In the genomic region with DNA sequence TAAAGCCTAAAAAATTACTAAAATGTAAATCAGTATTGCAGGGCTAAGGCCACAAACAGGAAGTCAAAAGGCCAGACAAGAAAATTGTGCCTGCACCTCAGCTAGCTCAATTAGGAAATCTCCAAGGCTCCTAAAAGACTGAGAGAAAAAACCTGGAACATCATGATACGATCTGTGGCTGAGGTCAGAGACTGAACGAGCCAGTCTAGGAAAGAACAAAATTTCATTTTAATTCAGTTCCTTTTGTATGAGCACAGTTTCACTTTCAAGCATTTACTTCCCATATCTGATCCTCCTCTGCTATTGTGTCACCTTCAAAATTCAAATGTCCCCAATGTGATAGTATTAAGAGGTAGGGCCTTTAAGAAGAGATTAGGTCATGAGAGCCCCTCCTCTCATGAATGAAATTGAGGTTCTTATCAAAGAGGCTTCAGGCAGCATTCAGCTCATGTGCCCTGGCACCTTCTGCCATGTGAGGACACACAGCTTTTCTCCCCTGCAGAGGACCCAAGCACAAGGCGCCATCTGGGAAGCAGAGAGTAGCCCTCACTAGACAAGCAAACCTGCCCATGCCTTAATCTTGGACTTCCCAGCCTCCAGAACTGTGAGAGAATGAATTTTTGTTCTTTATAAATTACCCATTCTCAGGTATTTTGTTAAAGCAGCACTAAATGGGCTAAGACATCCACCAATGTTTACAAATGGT, we compare ENCODE assay signal across 10 cellular contexts. TPM values are rescaled to one million over a fixed set of nuclear protein-coding genes. Genes with fewer than 3 reads are reported as not detected.
DNase-seq lines count a peak whose midpoint lies in the region; ATAC-seq and TF ChIP-seq lines count a peak whose summit lies in the region.
"Had no signal": no experiment of that assay in that cellular context is flagged by ENCODE, and none has a peak within 500 bp of the region (broad histone marks: within the 10 kb centered on the region; RNA-seq: fewer than 3 reads in every experiment).

No MANE protein-coding gene starts in this region.

- H3K9me3 ChIP-seq in BLaER1, result no peaks in the 10 kb centered on the region
- H3K9me3 ChIP-seq in left lung, result no peaks in the 10 kb centered on the region
- H3K9me3 ChIP-seq in mucosa of descending colon, result no peaks in the 10 kb centered on the region

- intact Hi-C loops in left lung (cut with DNase I) (no loop called here), mucosa of descending colon (cut with DNase I, micrococcal nuclease) (no loop called here)

- H3K36me3 ChIP-seq in BLaER1 (peaks cover 93% of the 10 kb centered on the region), left lung (peaks cover 0 to 55% of the 10 kb centered on the region in 2 donors), mucosa of descending colon (ENCODE audit: low read depth) (no peaks in the 10 kb centered on the region)

- peaks cover 5% of the 10 kb centered on the region; the same call in 1 of the 2 replicates for H4K20me1 ChIP-seq in BLaER1

- no peak overlapping the region for H3K4me3 ChIP-seq in BLaER1
- H3K4me3 ChIP-seq in left lung, result no peak overlapping the region
- no peak overlapping the region for H3K4me3 ChIP-seq in mucosa of descending colon

- DNase-seq in SK-MEL-5 (ENCODE audit: low read depth, low spot score), result peak; percentile 15
- DNase-seq in left lung, result no peak
- DNase-seq in NCI-H1436 (lab: John Stamatoyannopoulos, UW), result no peak
- no peak for DNase-seq in GM13977 (ENCODE audit: low spot score)
- no peak for DNase-seq in stimulated activated CD4-positive, alpha-beta T cell treated with anti-CD3 and anti-CD28 coated beads, Interleukin-12 subunit alpha, Interleukin-12 subunit beta, amount 100 ng/mL, for 4 hours
- DNase-seq in mucosa of descending colon, result no peak
- DNase-seq: NCI-H2171 treated with DMSO at 0.1 percent for 48 hours, nucleus accumbens had no signal

- H3K27ac ChIP-seq in BLaER1, result peak overlapping the region; percentile 40; the same call in 1 of the 2 replicates
- H3K27ac ChIP-seq in left lung, result peak overlapping the region; percentile 53 to 69

- H3K27me3 ChIP-seq in BLaER1, result no peaks in the 10 kb centered on the region
- no peaks in the 10 kb centered on the region for H3K27me3 ChIP-seq in left lung

- TF ChIP-seq CTCF in left lung (IDR thresholded peaks at IDR 0.05), result no peak
- TF ChIP-seq CTCF in GM13977 (IDR thresholded peaks at IDR 0.05; ENCODE audit: extremely low read depth, insufficient read depth, missing control alignments), result no peak
- TF ChIP-seq CTCF in mucosa of descending colon (IDR thresholded peaks at IDR 0.05), result no peak

- H3K9ac ChIP-seq in BLaER1, result no peak overlapping the region

- H3K4me1 ChIP-seq in BLaER1 (peaks cover 25% of the 10 kb centered on the region), left lung (peaks cover 0 to 13% of the 10 kb centered on the region in 2 donors), mucosa of descending colon (ENCODE audit: low read depth) (peaks cover 54% of the 10 kb centered on the region)

- ATAC-seq in GM21447 (IDR thresholded peaks at IDR 0.05; ENCODE audit: unreplicated experiment), result peak; percentile 56
- peak; percentile 14 for ATAC-seq in left lung
- ATAC-seq in mucosa of descending colon, result no peak

- in situ Hi-C loops in SK-MEL-5 (cut with HindIII; ENCODE audit: low pct_unique_long_range_greater_than_20kb, low sequenced_read_pairs), result no loop called here
- in situ Hi-C loops in GM13977 (cut with MboI; ENCODE audit: low pct_unique_long_range_greater_than_20kb, low sequenced_read_pairs, unreplicated experiment), result loop anchor here (25.0 kb wide), 1 partner anchor 405 kb away; no protein-coding TSS in a partner anchor

- H3K4me2 ChIP-seq in BLaER1, result no peak overlapping the region

RNA-seq across cellular contexts. Expression of a gene that starts 14.9 kb away (rescaled TPM):
- total RNA-seq in SK-MEL-5 (2014; rRNA removed; shearing (Covaris generic)), result 10.9 and 14.9 TPM in 2 replicates
- polyA plus RNA-seq in SK-MEL-5 (2015; cell fraction: cytosol; rRNA removed), result 22.1 and 26.8 TPM in 2 replicates
- polyA plus RNA-seq in SK-MEL-5 (2015; cell fraction: nucleus; rRNA removed), result 53.5 and 75.6 TPM in 2 replicates
- total RNA-seq in left lung (10 to 100 TPM; 31.8 to 53.3 TPM), mucosa of descending colon (100 to 1,000 TPM in 1 of 3 donors, 10 to 100 TPM in 2; 63.8 to 127 (median 90.1) TPM)
